Comparison of ENCODE assay signal across 8 cellular contexts in genomic region chr10:329361-330099, GRCh38.
DNase-seq lines count a peak whose midpoint lies in the region; ATAC-seq lines count a peak whose summit lies in the region.

No MANE protein-coding gene starts in this region.

- CTCF ChIA-PET in T-cell (lab: Charles Lee) = interaction anchor here in 1 of 2 donors (0.6 kb wide), 1 partner anchor 14 kb away, joined by 6 read pairs; no protein-coding TSS in a partner anchor

- H3K9me3 Mint-ChIP-seq in T-cell = no peaks in the 10 kb centered on the region

- H3K4me3 ChIP-seq in MG63 = peak overlapping the region; percentile 28

- H3K27ac Mint-ChIP-seq in T-cell = peak overlapping the region; percentile 82 to 93

- POLR2A ChIA-PET in T-cell (lab: Charles Lee) = no interaction called here

- H3K4me3 Mint-ChIP-seq in T-cell = peak overlapping the region; percentile 67 to 70 (median 68)

- ATAC-seq in T-cell (replicated peaks in 1 of 4) = peak; percentile 40 to 69 (median 56)
- no peak for ATAC-seq in GM19351 (IDR thresholded peaks at IDR 0.05; ENCODE audit: unreplicated experiment)

- H3K36me3 Mint-ChIP-seq in T-cell = peaks cover 9% of the 10 kb centered on the region

- peaks cover 5% of the 10 kb centered on the region for H3K36me3 ChIP-seq in MG63

- H3K27me3 Mint-ChIP-seq in T-cell = no peaks in the 10 kb centered on the region

- H3K4me1 Mint-ChIP-seq in T-cell = peaks cover 41 to 56% (median 49%) of the 10 kb centered on the region in 3 donors

- H3K9me3 ChIP-seq in MG63 = no peaks in the 10 kb centered on the region

- DNase-seq in EH (ENCODE audit: low read depth) (peak; percentile 97), MG63 (peak; percentile 93), T-cell (peak in 7 of 34 experiments; percentile 9 to 44 (median 28)), cerebellar cortex (ENCODE audit: low spot score) (peak; percentile 94), left kidney (ENCODE audit: low read depth, low spot score) (peak; percentile 44), retina (no peak)
- peak; percentile 43 for DNase-seq in stimulated activated CD8-positive, alpha-beta memory T cell treated with anti-CD3 and anti-CD28 coated beads, Interleukin-4, amount 100 ng/mL, for 48 hours

- no peaks in the 10 kb centered on the region for H3K27me3 ChIP-seq in MG63
